In genomic region chr6:168599118-168599494, GRCh38 we compare ENCODE assay signal across 1 cellular context.
TF ChIP-seq lines count a peak whose summit lies in the region.

No MANE protein-coding gene starts in this region.

TF ChIP-seq in IMR-90, 13 proteins besides CTCF, POLR2A, EP300 and RAD21 (continued from another document):
- TF ChIP-seq MXI1 (IDR thresholded peaks at IDR 0.05; ENCODE audit: borderline replicate concordance, low read depth, low read length) (no peak), NFE2L2 (IDR thresholded peaks at IDR 0.05; ENCODE audit: low read depth, low read length) (no peak), FOS (IDR thresholded peaks at IDR 0.05; ENCODE audit: low read depth, low read length) (no peak)
